ENCODE assay signal across 1 cellular context in the genomic region with DNA sequence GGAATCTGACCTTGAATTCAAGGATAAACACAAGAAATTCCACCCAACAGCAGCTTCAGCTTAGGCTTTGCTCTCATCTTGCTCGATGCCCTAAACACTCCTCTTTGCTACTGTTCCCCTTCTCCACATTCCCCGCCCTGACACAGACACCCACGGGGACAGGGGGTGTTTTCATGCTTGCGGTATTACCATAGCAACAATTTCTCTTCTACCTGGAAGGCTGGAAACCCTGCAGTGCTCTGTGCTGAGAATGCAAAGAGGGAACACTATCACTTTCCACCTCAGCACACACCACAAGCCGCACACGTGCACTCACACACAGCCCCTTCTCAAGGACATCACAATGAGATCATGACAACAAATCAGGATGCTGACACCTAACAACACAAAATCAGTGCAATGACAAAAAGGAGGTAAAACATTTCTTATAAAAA.
TF ChIP-seq lines count a peak whose summit lies in the region.

No MANE protein-coding gene starts in this region.

TF ChIP-seq in GM12878, 131 proteins besides CTCF, POLR2A, EP300 and RAD21 (continued from another document and continues in another):
- peak; percentile 50; the same call in 1 of the 2 replicates for TF ChIP-seq CHD2 (IDR thresholded peaks at IDR 0.05; ENCODE audit: borderline replicate concordance, low read depth, low read length)
- TF ChIP-seq ZNF207 (IDR thresholded peaks at IDR 0.05; ENCODE audit: borderline replicate concordance): no peak
- TF ChIP-seq MXI1 (IDR thresholded peaks at IDR 0.05; ENCODE audit: low read depth, low read length): peak; percentile 73
- TF ChIP-seq SPI1 (IDR thresholded peaks at IDR 0.05; ENCODE audit: borderline replicate concordance, insufficient read depth, low read depth, low read length): peak; percentile 63; the same call in 1 of the 2 replicates
- TF ChIP-seq SMARCA5 (IDR thresholded peaks at IDR 0.05): no peak; the same call in 1 of the 2 replicates
- TF ChIP-seq NFYA (IDR thresholded peaks at IDR 0.05; ENCODE audit: borderline replicate concordance, low read depth, low read length): no peak
- no peak for TF ChIP-seq NFIC (IDR thresholded peaks at IDR 0.05; ENCODE audit: low read depth, low read length)
- TF ChIP-seq, protein P1, sequence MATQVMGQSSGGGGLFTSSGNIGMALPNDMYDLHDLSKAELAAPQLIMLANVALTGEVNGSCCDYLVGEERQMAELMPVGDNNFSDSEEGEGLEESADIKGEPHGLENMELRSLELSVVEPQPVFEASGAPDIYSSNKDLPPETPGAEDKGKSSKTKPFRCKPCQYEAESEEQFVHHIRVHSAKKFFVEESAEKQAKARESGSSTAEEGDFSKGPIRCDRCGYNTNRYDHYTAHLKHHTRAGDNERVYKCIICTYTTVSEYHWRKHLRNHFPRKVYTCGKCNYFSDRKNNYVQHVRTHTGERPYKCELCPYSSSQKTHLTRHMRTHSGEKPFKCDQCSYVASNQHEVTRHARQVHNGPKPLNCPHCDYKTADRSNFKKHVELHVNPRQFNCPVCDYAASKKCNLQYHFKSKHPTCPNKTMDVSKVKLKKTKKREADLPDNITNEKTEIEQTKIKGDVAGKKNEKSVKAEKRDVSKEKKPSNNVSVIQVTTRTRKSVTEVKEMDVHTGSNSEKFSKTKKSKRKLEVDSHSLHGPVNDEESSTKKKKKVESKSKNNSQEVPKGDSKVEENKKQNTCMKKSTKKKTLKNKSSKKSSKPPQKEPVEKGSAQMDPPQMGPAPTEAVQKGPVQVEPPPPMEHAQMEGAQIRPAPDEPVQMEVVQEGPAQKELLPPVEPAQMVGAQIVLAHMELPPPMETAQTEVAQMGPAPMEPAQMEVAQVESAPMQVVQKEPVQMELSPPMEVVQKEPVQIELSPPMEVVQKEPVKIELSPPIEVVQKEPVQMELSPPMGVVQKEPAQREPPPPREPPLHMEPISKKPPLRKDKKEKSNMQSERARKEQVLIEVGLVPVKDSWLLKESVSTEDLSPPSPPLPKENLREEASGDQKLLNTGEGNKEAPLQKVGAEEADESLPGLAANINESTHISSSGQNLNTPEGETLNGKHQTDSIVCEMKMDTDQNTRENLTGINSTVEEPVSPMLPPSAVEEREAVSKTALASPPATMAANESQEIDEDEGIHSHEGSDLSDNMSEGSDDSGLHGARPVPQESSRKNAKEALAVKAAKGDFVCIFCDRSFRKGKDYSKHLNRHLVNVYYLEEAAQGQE (IDR thresholded peaks at IDR 0.05; ENCODE audit: low read depth, low read length): no peak; the same call in 1 of the 2 replicates
- TF ChIP-seq BHLHE40 (IDR thresholded peaks at IDR 0.05; ENCODE audit: borderline replicate concordance in 1 of 2, low read depth in 2 of 2, low read length in 1 of 2): peak; percentile 100
- TF ChIP-seq, protein P2, sequence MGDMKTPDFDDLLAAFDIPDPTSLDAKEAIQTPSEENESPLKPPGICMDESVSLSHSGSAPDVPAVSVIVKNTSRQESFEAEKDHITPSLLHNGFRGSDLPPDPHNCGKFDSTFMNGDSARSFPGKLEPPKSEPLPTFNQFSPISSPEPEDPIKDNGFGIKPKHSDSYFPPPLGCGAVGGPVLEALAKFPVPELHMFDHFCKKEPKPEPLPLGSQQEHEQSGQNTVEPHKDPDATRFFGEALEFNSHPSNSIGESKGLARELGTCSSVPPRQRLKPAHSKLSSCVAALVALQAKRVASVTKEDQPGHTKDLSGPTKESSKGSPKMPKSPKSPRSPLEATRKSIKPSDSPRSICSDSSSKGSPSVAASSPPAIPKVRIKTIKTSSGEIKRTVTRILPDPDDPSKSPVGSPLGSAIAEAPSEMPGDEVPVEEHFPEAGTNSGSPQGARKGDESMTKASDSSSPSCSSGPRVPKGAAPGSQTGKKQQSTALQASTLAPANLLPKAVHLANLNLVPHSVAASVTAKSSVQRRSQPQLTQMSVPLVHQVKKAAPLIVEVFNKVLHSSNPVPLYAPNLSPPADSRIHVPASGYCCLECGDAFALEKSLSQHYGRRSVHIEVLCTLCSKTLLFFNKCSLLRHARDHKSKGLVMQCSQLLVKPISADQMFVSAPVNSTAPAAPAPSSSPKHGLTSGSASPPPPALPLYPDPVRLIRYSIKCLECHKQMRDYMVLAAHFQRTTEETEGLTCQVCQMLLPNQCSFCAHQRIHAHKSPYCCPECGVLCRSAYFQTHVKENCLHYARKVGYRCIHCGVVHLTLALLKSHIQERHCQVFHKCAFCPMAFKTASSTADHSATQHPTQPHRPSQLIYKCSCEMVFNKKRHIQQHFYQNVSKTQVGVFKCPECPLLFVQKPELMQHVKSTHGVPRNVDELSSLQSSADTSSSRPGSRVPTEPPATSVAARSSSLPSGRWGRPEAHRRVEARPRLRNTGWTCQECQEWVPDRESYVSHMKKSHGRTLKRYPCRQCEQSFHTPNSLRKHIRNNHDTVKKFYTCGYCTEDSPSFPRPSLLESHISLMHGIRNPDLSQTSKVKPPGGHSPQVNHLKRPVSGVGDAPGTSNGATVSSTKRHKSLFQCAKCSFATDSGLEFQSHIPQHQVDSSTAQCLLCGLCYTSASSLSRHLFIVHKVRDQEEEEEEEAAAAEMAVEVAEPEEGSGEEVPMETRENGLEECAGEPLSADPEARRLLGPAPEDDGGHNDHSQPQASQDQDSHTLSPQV (IDR thresholded peaks at IDR 0.05): no peak
- no peak for TF ChIP-seq NRF1 (conservative IDR thresholded peaks at IDR 0.05; ENCODE audit: low read depth, low read length)
- TF ChIP-seq TARDBP (IDR thresholded peaks at IDR 0.05; ENCODE audit: borderline replicate concordance): no peak; the same call in 1 of the 2 replicates
- peak; percentile 76; the same call in 1 of the 2 replicates for TF ChIP-seq IRF5 (IDR thresholded peaks at IDR 0.05; ENCODE audit: borderline replicate concordance)
- TF ChIP-seq, protein P3, sequence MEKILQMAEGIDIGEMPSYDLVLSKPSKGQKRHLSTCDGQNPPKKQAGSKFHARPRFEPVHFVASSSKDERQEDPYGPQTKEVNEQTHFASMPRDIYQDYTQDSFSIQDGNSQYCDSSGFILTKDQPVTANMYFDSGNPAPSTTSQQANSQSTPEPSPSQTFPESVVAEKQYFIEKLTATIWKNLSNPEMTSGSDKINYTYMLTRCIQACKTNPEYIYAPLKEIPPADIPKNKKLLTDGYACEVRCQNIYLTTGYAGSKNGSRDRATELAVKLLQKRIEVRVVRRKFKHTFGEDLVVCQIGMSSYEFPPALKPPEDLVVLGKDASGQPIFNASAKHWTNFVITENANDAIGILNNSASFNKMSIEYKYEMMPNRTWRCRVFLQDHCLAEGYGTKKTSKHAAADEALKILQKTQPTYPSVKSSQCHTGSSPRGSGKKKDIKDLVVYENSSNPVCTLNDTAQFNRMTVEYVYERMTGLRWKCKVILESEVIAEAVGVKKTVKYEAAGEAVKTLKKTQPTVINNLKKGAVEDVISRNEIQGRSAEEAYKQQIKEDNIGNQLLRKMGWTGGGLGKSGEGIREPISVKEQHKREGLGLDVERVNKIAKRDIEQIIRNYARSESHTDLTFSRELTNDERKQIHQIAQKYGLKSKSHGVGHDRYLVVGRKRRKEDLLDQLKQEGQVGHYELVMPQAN (conservative IDR thresholded peaks at IDR 0.05): peak; percentile 25; the same call in 1 of the 2 replicates
- TF ChIP-seq HCFC1 (IDR thresholded peaks at IDR 0.05; ENCODE audit: low read length): no peak
- no peak for TF ChIP-seq WRNIP1 (IDR thresholded peaks at IDR 0.05; ENCODE audit: borderline replicate concordance, low read depth, low read length)
- TF ChIP-seq SP1 (IDR thresholded peaks at IDR 0.05; ENCODE audit: low read depth, low read length): peak; percentile 78
- TF ChIP-seq, protein P4, sequence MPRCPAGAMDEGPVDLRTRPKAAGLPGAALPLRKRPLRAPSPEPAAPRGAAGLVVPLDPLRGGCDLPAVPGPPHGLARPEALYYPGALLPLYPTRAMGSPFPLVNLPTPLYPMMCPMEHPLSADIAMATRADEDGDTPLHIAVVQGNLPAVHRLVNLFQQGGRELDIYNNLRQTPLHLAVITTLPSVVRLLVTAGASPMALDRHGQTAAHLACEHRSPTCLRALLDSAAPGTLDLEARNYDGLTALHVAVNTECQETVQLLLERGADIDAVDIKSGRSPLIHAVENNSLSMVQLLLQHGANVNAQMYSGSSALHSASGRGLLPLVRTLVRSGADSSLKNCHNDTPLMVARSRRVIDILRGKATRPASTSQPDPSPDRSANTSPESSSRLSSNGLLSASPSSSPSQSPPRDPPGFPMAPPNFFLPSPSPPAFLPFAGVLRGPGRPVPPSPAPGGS (IDR thresholded peaks at IDR 0.05; ENCODE audit: borderline replicate concordance, insufficient read depth, low read depth, low read length, poor library complexity, severe bottlenecking): peak; percentile 41
- no peak for TF ChIP-seq SREBF1 (IDR thresholded peaks at IDR 0.05; ENCODE audit: low read length)
- no peak for TF ChIP-seq CEBPB (IDR thresholded peaks at IDR 0.05; ENCODE audit: borderline replicate concordance in 1 of 2, low read depth in 2 of 2, low read length in 2 of 2)
- TF ChIP-seq, protein P5, sequence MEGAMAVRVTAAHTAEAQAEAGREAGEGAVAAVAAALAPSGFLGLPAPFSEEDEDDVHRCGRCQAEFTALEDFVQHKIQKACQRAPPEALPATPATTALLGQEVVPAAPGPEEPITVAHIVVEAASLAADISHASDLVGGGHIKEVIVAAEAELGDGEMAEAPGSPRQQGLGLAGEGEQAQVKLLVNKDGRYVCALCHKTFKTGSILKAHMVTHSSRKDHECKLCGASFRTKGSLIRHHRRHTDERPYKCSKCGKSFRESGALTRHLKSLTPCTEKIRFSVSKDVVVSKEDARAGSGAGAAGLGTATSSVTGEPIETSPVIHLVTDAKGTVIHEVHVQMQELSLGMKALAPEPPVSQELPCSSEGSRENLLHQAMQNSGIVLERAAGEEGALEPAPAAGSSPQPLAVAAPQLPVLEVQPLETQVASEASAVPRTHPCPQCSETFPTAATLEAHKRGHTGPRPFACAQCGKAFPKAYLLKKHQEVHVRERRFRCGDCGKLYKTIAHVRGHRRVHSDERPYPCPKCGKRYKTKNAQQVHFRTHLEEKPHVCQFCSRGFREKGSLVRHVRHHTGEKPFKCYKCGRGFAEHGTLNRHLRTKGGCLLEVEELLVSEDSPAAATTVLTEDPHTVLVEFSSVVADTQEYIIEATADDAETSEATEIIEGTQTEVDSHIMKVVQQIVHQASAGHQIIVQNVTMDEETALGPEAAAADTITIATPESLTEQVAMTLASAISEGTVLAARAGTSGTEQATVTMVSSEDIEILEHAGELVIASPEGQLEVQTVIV (IDR thresholded peaks at IDR 0.05; ENCODE audit: borderline replicate concordance, partially characterized antibody): no peak
- TF ChIP-seq RUNX3 (IDR thresholded peaks at IDR 0.05; ENCODE audit: low read length): no peak
- TF ChIP-seq SUZ12 (IDR thresholded peaks at IDR 0.05; ENCODE audit: unreplicated experiment): no peak
- TF ChIP-seq, protein P6, sequence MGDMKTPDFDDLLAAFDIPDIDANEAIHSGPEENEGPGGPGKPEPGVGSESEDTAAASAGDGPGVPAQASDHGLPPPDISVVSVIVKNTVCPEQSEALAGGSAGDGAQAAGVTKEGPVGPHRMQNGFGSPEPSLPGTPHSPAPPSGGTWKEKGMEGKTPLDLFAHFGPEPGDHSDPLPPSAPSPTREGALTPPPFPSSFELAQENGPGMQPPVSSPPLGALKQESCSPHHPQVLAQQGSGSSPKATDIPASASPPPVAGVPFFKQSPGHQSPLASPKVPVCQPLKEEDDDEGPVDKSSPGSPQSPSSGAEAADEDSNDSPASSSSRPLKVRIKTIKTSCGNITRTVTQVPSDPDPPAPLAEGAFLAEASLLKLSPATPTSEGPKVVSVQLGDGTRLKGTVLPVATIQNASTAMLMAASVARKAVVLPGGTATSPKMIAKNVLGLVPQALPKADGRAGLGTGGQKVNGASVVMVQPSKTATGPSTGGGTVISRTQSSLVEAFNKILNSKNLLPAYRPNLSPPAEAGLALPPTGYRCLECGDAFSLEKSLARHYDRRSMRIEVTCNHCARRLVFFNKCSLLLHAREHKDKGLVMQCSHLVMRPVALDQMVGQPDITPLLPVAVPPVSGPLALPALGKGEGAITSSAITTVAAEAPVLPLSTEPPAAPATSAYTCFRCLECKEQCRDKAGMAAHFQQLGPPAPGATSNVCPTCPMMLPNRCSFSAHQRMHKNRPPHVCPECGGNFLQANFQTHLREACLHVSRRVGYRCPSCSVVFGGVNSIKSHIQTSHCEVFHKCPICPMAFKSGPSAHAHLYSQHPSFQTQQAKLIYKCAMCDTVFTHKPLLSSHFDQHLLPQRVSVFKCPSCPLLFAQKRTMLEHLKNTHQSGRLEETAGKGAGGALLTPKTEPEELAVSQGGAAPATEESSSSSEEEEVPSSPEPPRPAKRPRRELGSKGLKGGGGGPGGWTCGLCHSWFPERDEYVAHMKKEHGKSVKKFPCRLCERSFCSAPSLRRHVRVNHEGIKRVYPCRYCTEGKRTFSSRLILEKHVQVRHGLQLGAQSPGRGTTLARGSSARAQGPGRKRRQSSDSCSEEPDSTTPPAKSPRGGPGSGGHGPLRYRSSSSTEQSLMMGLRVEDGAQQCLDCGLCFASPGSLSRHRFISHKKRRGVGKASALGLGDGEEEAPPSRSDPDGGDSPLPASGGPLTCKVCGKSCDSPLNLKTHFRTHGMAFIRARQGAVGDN (IDR thresholded peaks at IDR 0.05): no peak
- TF ChIP-seq BCL11A (IDR thresholded peaks at IDR 0.05; ENCODE audit: low read depth, low read length): peak; percentile 87
- TF ChIP-seq, protein P7, sequence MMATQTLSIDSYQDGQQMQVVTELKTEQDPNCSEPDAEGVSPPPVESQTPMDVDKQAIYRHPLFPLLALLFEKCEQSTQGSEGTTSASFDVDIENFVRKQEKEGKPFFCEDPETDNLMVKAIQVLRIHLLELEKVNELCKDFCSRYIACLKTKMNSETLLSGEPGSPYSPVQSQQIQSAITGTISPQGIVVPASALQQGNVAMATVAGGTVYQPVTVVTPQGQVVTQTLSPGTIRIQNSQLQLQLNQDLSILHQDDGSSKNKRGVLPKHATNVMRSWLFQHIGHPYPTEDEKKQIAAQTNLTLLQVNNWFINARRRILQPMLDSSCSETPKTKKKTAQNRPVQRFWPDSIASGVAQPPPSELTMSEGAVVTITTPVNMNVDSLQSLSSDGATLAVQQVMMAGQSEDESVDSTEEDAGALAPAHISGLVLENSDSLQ (IDR thresholded peaks at IDR 0.05): peak; percentile 56
- peak; percentile 87; the same call in 1 of the 2 replicates for TF ChIP-seq IRF4 (IDR thresholded peaks at IDR 0.05; ENCODE audit: low read depth, low read length)
- TF ChIP-seq ZNF274 (IDR thresholded peaks at IDR 0.05; ENCODE audit: insufficient read depth, insufficient read length): no peak
- no peak for TF ChIP-seq MYC (IDR thresholded peaks at IDR 0.05; ENCODE audit: insufficient read depth, insufficient read length, insufficient replicate concordance, low read length, severe bottlenecking)
- TF ChIP-seq POLR2AphosphoS5 (IDR thresholded peaks at IDR 0.05; ENCODE audit: low read length): peak; percentile 82
- TF ChIP-seq SMAD5 (IDR thresholded peaks at IDR 0.05; ENCODE audit: low read depth): peak; percentile 47; the same call in 1 of the 2 replicates
- TF ChIP-seq ATF7 (IDR thresholded peaks at IDR 0.05; ENCODE audit: low read depth): peak; percentile 97
